ENCODE assay signal across 14 cellular contexts in genomic region chr1:229884765-229885164, GRCh38.
DNase-seq lines count a peak whose midpoint lies in the region; ATAC-seq lines count a peak whose summit lies in the region.
"Had no signal": no experiment of that assay in that cellular context is flagged by ENCODE, and none has a peak within 500 bp of the region (broad histone marks: within the 10 kb centered on the region; RNA-seq: fewer than 3 reads in every experiment).

No MANE protein-coding gene starts in this region.

- H3K27ac Mint-ChIP-seq in activated CD4-positive, alpha-beta T cell treated with anti-CD3 and anti-CD28 coated beads, Interleukin-2, amount 10 ng/mL, durations not matched to agents 7 days and 5 days, result no peak overlapping the region
- no peak overlapping the region for H3K27ac Mint-ChIP-seq in activated CD8-positive, alpha-beta T cell treated with anti-CD3 and anti-CD28 coated beads, Interleukin-2, amount 10 ng/mL, durations not matched to agents 7 days and 5 days
- H3K27ac Mint-ChIP-seq in effector memory CD8-positive, alpha-beta T cell, result no peak overlapping the region
- H3K27ac Mint-ChIP-seq: activated naive CD8-positive, alpha-beta T cell treated with anti-CD3 and anti-CD28 coated beads, Interleukin-2, amount 10 ng/mL, durations not matched to agents 7 days and 5 days; stimulated activated naive CD8-positive, alpha-beta T cell treated with anti-CD3 and anti-CD28 coated beads, Interleukin-15, Interleukin-2, amounts not matched to agents 100 ng/mL and 50 ng/mL, for 24 hours had no signal

- no peaks in the 10 kb centered on the region for H3K9me3 Mint-ChIP-seq in activated CD4-positive, alpha-beta T cell treated with anti-CD3 and anti-CD28 coated beads, Interleukin-2, amount 10 ng/mL, durations not matched to agents 7 days and 5 days
- H3K9me3 Mint-ChIP-seq in activated CD8-positive, alpha-beta T cell treated with anti-CD3 and anti-CD28 coated beads, Interleukin-2, amount 10 ng/mL, durations not matched to agents 7 days and 5 days (ENCODE audit: insufficient read depth), result no peaks in the 10 kb centered on the region
- no peaks in the 10 kb centered on the region for H3K9me3 Mint-ChIP-seq in effector memory CD8-positive, alpha-beta T cell
- H3K9me3 Mint-ChIP-seq: activated naive CD8-positive, alpha-beta T cell treated with anti-CD3 and anti-CD28 coated beads, Interleukin-2, amount 10 ng/mL, durations not matched to agents 7 days and 5 days; stimulated activated naive CD8-positive, alpha-beta T cell treated with anti-CD3 and anti-CD28 coated beads, Interleukin-15, Interleukin-2, amounts not matched to agents 100 ng/mL and 50 ng/mL, for 24 hours had no signal

- no peaks in the 10 kb centered on the region for H3K36me3 Mint-ChIP-seq in activated CD4-positive, alpha-beta T cell treated with anti-CD3 and anti-CD28 coated beads, Interleukin-2, amount 10 ng/mL, durations not matched to agents 7 days and 5 days (ENCODE audit: low read depth)
- H3K36me3 Mint-ChIP-seq in activated CD8-positive, alpha-beta T cell treated with anti-CD3 and anti-CD28 coated beads, Interleukin-2, amount 10 ng/mL, durations not matched to agents 7 days and 5 days (ENCODE audit: low read depth), result no peaks in the 10 kb centered on the region
- H3K36me3 Mint-ChIP-seq in effector memory CD8-positive, alpha-beta T cell (ENCODE audit: insufficient read depth), result no peaks in the 10 kb centered on the region
- H3K36me3 Mint-ChIP-seq: activated naive CD8-positive, alpha-beta T cell treated with anti-CD3 and anti-CD28 coated beads, Interleukin-2, amount 10 ng/mL, durations not matched to agents 7 days and 5 days had no signal

- peaks cover 6% of the 10 kb centered on the region for H3K27me3 Mint-ChIP-seq in activated CD4-positive, alpha-beta T cell treated with anti-CD3 and anti-CD28 coated beads, Interleukin-2, amount 10 ng/mL, durations not matched to agents 7 days and 5 days
- peaks cover 4% of the 10 kb centered on the region for H3K27me3 Mint-ChIP-seq in activated CD8-positive, alpha-beta T cell treated with anti-CD3 and anti-CD28 coated beads, Interleukin-2, amount 10 ng/mL, durations not matched to agents 7 days and 5 days (ENCODE audit: low read depth)
- peaks cover 73 to 79% of the 10 kb centered on the region in 2 donors for H3K27me3 Mint-ChIP-seq in effector memory CD8-positive, alpha-beta T cell

- no peaks in the 10 kb centered on the region for H3K4me1 Mint-ChIP-seq in activated CD4-positive, alpha-beta T cell treated with anti-CD3 and anti-CD28 coated beads, Interleukin-2, amount 10 ng/mL, durations not matched to agents 7 days and 5 days
- no peaks in the 10 kb centered on the region for H3K4me1 Mint-ChIP-seq in activated CD8-positive, alpha-beta T cell treated with anti-CD3 and anti-CD28 coated beads, Interleukin-2, amount 10 ng/mL, durations not matched to agents 7 days and 5 days (ENCODE audit: low read depth)
- H3K4me1 Mint-ChIP-seq in effector memory CD8-positive, alpha-beta T cell (ENCODE audit: low read depth in 2 of 2), result no peaks in the 10 kb centered on the region
- H3K4me1 Mint-ChIP-seq: activated naive CD8-positive, alpha-beta T cell treated with anti-CD3 and anti-CD28 coated beads, Interleukin-2, amount 10 ng/mL, durations not matched to agents 7 days and 5 days had no signal

- no peak for ATAC-seq in activated CD8-positive, alpha-beta T cell treated with anti-CD3 and anti-CD28 coated beads, Interleukin-2, amount 10 ng/mL, durations not matched to agents 7 days and 5 days
- no peak for ATAC-seq in effector memory CD8-positive, alpha-beta T cell (replicated peaks)
- ATAC-seq in HG02571 (IDR thresholded peaks at IDR 0.05; ENCODE audit: unreplicated experiment), result no peak

- DNase-seq in activated CD4-positive, alpha-beta T cell treated with anti-CD3 and anti-CD28 coated beads, Interleukin-2, amount 10 ng/mL, durations not matched to agents 7 days and 5 days, result peak; percentile 4
- DNase-seq in activated CD4-positive, alpha-beta T cell treated with anti-CD3 and anti-CD28 coated beads for 1 hour, result no peak
- peak; percentile 68 for DNase-seq in NCI-H1092 treated with DMSO at 0.1 percent for 48 hours (lab: John Stamatoyannopoulos, UW)
- DNase-seq in activated CD8-positive, alpha-beta T cell treated with anti-CD3 and anti-CD28 coated beads, Interleukin-2, amount 10 ng/mL, durations not matched to agents 7 days and 5 days, result peak; percentile 18
- DNase-seq in stimulated activated CD8-positive, alpha-beta memory T cell treated with anti-CD3 and anti-CD28 coated beads, Interleukin-4, amount 100 ng/mL, for 48 hours, result peak; percentile 28
- DNase-seq in effector memory CD8-positive, alpha-beta T cell, result no peak
- DNase-seq in T-helper 2 cell, result no peak
- DNase-seq: activated naive CD8-positive, alpha-beta T cell treated with anti-CD3 and anti-CD28 coated beads, Interleukin-2, amount 10 ng/mL, durations not matched to agents 7 days and 5 days; central memory CD4-positive, alpha-beta T cell; KBM-7; NCI-H1417 treated with DMSO at 0.1 percent for 48 hours; ovary had no signal

- H3K4me3 Mint-ChIP-seq in activated CD4-positive, alpha-beta T cell treated with anti-CD3 and anti-CD28 coated beads, Interleukin-2, amount 10 ng/mL, durations not matched to agents 7 days and 5 days, result no peak overlapping the region
- no peak overlapping the region for H3K4me3 Mint-ChIP-seq in activated CD8-positive, alpha-beta T cell treated with anti-CD3 and anti-CD28 coated beads, Interleukin-2, amount 10 ng/mL, durations not matched to agents 7 days and 5 days
- H3K4me3 Mint-ChIP-seq in effector memory CD8-positive, alpha-beta T cell, result no peak overlapping the region
- H3K4me3 Mint-ChIP-seq: activated naive CD8-positive, alpha-beta T cell treated with anti-CD3 and anti-CD28 coated beads, Interleukin-2, amount 10 ng/mL, durations not matched to agents 7 days and 5 days; stimulated activated naive CD8-positive, alpha-beta T cell treated with anti-CD3 and anti-CD28 coated beads, Interleukin-15, Interleukin-2, amounts not matched to agents 100 ng/mL and 50 ng/mL, for 24 hours had no signal

- POLR2A ChIA-PET in activated CD4-positive, alpha-beta T cell treated with anti-CD3 and anti-CD28 coated beads, Interleukin-2, amount 10 ng/mL, durations not matched to agents 7 days and 5 days (lab: Charles Lee), result no interaction called here
- POLR2A ChIA-PET in activated CD8-positive, alpha-beta T cell treated with anti-CD3 and anti-CD28 coated beads, Interleukin-2, amount 10 ng/mL, durations not matched to agents 7 days and 5 days (lab: Charles Lee), result no interaction called here

- CTCF ChIA-PET in activated CD4-positive, alpha-beta T cell treated with anti-CD3 and anti-CD28 coated beads, Interleukin-2, amount 10 ng/mL, durations not matched to agents 7 days and 5 days (lab: Charles Lee), result interaction anchor here (1.1 kb wide), 1 partner anchor 15 kb away, joined by 3 read pairs; no protein-coding TSS in a partner anchor
- CTCF ChIA-PET in activated CD8-positive, alpha-beta T cell treated with anti-CD3 and anti-CD28 coated beads, Interleukin-2, amount 10 ng/mL, durations not matched to agents 7 days and 5 days (lab: Charles Lee), result no interaction called here

Comparison
In these comparisons a context has a peak if more than half of its experiments do, and no peak if none do; other contexts are left out.
1. DNase-seq: peak in activated CD4-positive, alpha-beta T cell treated with anti-CD3 and anti-CD28 coated beads, Interleukin-2, amount 10 ng/mL, durations not matched to agents 7 days and 5 days (single experiment), NCI-H1092 treated with DMSO at 0.1 percent for 48 hours (single experiment), activated CD8-positive, alpha-beta T cell treated with anti-CD3 and anti-CD28 coated beads, Interleukin-2, amount 10 ng/mL, durations not matched to agents 7 days and 5 days (single experiment) and stimulated activated CD8-positive, alpha-beta memory T cell treated with anti-CD3 and anti-CD28 coated beads, Interleukin-4, amount 100 ng/mL, for 48 hours (single experiment); none in activated CD4-positive, alpha-beta T cell treated with anti-CD3 and anti-CD28 coated beads for 1 hour (single experiment), effector memory CD8-positive, alpha-beta T cell (0 of 3) and T-helper 2 cell (0 of 5).